12 cellular contexts compared by ENCODE assay signal in the genomic region with DNA sequence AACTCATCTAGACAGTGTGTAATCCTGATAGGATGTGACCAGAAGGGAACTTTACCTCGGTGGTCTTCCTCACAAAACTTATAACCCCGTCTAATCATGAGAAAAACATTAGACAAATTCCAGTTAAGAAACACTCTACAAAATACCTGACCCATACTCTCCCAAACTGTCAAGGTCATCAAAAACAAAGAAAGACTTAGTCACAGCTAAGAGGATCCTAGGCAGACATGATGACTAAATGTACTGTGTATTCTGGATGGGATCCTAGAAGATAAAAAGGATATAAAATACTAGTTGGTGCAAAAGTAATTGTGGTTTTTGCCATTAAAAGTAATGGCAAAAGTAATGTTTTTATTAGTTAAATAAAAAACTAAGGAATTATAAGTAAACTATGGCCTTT.
DNase-seq lines count a peak whose midpoint lies in the region; ATAC-seq, FAIRE-seq and TF ChIP-seq lines count a peak whose summit lies in the region.
"Had no signal": no experiment of that assay in that cellular context is flagged by ENCODE, and none has a peak within 500 bp of the region (broad histone marks: within the 10 kb centered on the region; RNA-seq: fewer than 3 reads in every experiment).

No MANE protein-coding gene starts in this region.

- H3K56ac ChIP-seq in IMR-90 (ENCODE audit: extremely low read depth, insufficient read depth, low read length) = no peak overlapping the region

- BruUV-seq in IMR-90 (replicated peaks; lab: Mats Ljungman, UMichigan) = no TSS peak

- H2AFZ ChIP-seq in IMR-90 (replicated peaks; ENCODE audit: low read length, poor library complexity) (no peak overlapping the region), mesenchymal stem cell (ENCODE audit: low read depth, low read length) (no peak overlapping the region)

- H3K9ac ChIP-seq in IMR-90 (ENCODE audit: low read depth, low read length) = no peak overlapping the region
- no peak overlapping the region for H3K9ac ChIP-seq in mesenchymal stem cell (ENCODE audit: low read length)

- H2BK12ac ChIP-seq in mesenchymal stem cell (ENCODE audit: low read length in 2 of 2) = no peak overlapping the region

- H3K79me1 ChIP-seq in IMR-90 (ENCODE audit: low read depth in 1 of 2, low read length in 2 of 2) (no peaks in the 10 kb centered on the region), mesenchymal stem cell (replicated peaks; ENCODE audit: low read length, poor library complexity, severe bottlenecking) (no peaks in the 10 kb centered on the region)

- no peaks in the 10 kb centered on the region for H4K20me1 ChIP-seq in IMR-90 (ENCODE audit: insufficient read depth, low read length)

- no peak for TF ChIP-seq CTCF in IMR-90 (conservative IDR thresholded peaks at IDR 0.05; ENCODE audit: low read depth, low read length)
- TF ChIP-seq CTCF in epithelial cell of esophagus (IDR thresholded peaks at IDR 0.05; ENCODE audit: insufficient read depth, low read depth, low read length, missing control alignments) = no peak

- H3K4me3 ChIP-seq in IMR-90 (ENCODE audit: insufficient read depth, low read depth, low read length) (no peak overlapping the region), epithelial cell of esophagus (ENCODE audit: low read length) (no peak overlapping the region), mesenchymal stem cell (ENCODE audit: insufficient read depth in 1 of 2, low read depth in 1 of 2, low read length in 2 of 2) (no peak overlapping the region)
- H3K4me3 ChIP-seq: HAP-1 had no signal

- H4K91ac ChIP-seq in IMR-90 (ENCODE audit: insufficient read depth, low read depth, low read length) (no peak overlapping the region), mesenchymal stem cell (ENCODE audit: low read length) (no peak overlapping the region)

- no CpG with 5 or more reads among the region's 2 CpGs for WGBS in IMR-90 (ENCODE audit: extremely low coverage in 2 of 2, insufficient read length in 1 of 2), 2 experiments
- WGBS in mesenchymal stem cell = 66% methylated on average over 2 of the region's 2 CpGs

- H4K5ac ChIP-seq in IMR-90 (ENCODE audit: low read depth, low read length) = no peak overlapping the region

- no peak overlapping the region for H2BK15ac ChIP-seq in IMR-90 (ENCODE audit: low read depth, low read length)
- no peak overlapping the region for H2BK15ac ChIP-seq in mesenchymal stem cell (ENCODE audit: low read depth, poor library complexity, severe bottlenecking)

- ATAC-seq in IMR-90 (ENCODE audit: low read depth) (no peak), HG03432 (IDR thresholded peaks at IDR 0.05; ENCODE audit: unreplicated experiment) (no peak), HG03139 (IDR thresholded peaks at IDR 0.05; ENCODE audit: unreplicated experiment) (no peak)
- ATAC-seq: CD8-positive, alpha-beta T cell had no signal

- H3K18ac ChIP-seq in IMR-90 (ENCODE audit: low read depth, low read length) = no peak overlapping the region
- no peak overlapping the region for H3K18ac ChIP-seq in mesenchymal stem cell (ENCODE audit: low read depth in 1 of 2, low read length in 2 of 2)

- no peak overlapping the region for H2BK20ac ChIP-seq in IMR-90 (ENCODE audit: low read depth, low read length)

- H3K23ac ChIP-seq in IMR-90 (ENCODE audit: low read depth, low read length) = no peak overlapping the region
- no peak overlapping the region for H3K23ac ChIP-seq in mesenchymal stem cell (ENCODE audit: low read length in 2 of 2)

- in situ Hi-C loops in IMR-90 (cut with MboI; ENCODE audit: low sequenced_read_pairs) = loop anchor here (25.0 kb wide), 1 partner anchor 1024 kb away; no protein-coding TSS in a partner anchor

- CTCF ChIA-PET in IMR-90 (lab: Yijun Ruan, JAX) = interaction anchor here (0.6 kb wide), 1 partner anchor 706 kb away, joined by 3 read pairs; no protein-coding TSS in a partner anchor

- H3K14ac ChIP-seq in IMR-90 (replicated peaks; ENCODE audit: low read depth, low read length) (no peak overlapping the region), mesenchymal stem cell (ENCODE audit: low read length in 2 of 2) (no peak overlapping the region)

- H4K8ac ChIP-seq in IMR-90 (ENCODE audit: low read depth in 2 of 2, low read length in 2 of 2) = no peak overlapping the region
- no peak overlapping the region for H4K8ac ChIP-seq in mesenchymal stem cell (ENCODE audit: low read length)

- H3K4ac ChIP-seq in IMR-90 (ENCODE audit: low read depth, low read length) = no peak overlapping the region
- H3K4ac ChIP-seq in mesenchymal stem cell (ENCODE audit: low read depth in 1 of 2, low read length in 2 of 2) = no peak overlapping the region

- POLR2A ChIA-PET in IMR-90 (lab: Charles Lee; ENCODE audit: unreplicated experiment) = no interaction called here

- H3K27me3 ChIP-seq in IMR-90 (ENCODE audit: control insufficient read depth, insufficient read depth, low read length) = no peaks in the 10 kb centered on the region
- H3K27me3 ChIP-seq in mesenchymal stem cell (ENCODE audit: control insufficient read depth in 1 of 2, insufficient read depth in 1 of 2, low read length in 2 of 2) = no peaks in the 10 kb centered on the region

- H2AK9ac ChIP-seq in IMR-90 (replicated peaks; ENCODE audit: low read depth, low read length, poor library complexity) = no peak overlapping the region

- H2AK5ac ChIP-seq in IMR-90 (ENCODE audit: low read depth, low read length) = no peak overlapping the region
- H2AK5ac ChIP-seq in mesenchymal stem cell (ENCODE audit: low read length, severe bottlenecking) = no peak overlapping the region

- FAIRE-seq in frontal cortex (lab: Jason Lieb, UNC) = no peak

- no peaks in the 10 kb centered on the region for H3K9me1 ChIP-seq in IMR-90 (ENCODE audit: insufficient read depth, low read length)

- H3K27ac ChIP-seq in IMR-90 (ENCODE audit: insufficient read depth, low read length) (no peak overlapping the region), mesenchymal stem cell (ENCODE audit: low read length, poor library complexity, severe bottlenecking) (peak overlapping the region; percentile 36)

- no peaks in the 10 kb centered on the region for H3K4me1 ChIP-seq in IMR-90 (ENCODE audit: control insufficient read depth, insufficient read depth, low read length)
- no peaks in the 10 kb centered on the region for H3K4me1 ChIP-seq in mesenchymal stem cell (ENCODE audit: control insufficient read depth, insufficient read depth, low read depth, low read length)
- H3K4me1 ChIP-seq: HAP-1 had no signal

- dilution Hi-C loops in IMR-90 (cut with HindIII; ENCODE audit: low sequenced_read_pairs, unreplicated experiment) = no loop called here

- TF ChIP-seq POLR2A in IMR-90 (IDR thresholded peaks at IDR 0.05; ENCODE audit: low read depth, low read length) = no peak

- TF ChIP-seq RAD21 in IMR-90 (IDR thresholded peaks at IDR 0.05; ENCODE audit: low read length) = no peak

- H3K4me2 ChIP-seq in IMR-90 (ENCODE audit: low read depth, low read length) (no peak overlapping the region), mesenchymal stem cell (ENCODE audit: low read length, poor library complexity, severe bottlenecking) (no peak overlapping the region)

- H3K9me3 ChIP-seq in IMR-90 (ENCODE audit: control insufficient read depth, insufficient read depth, low read length) (peaks cover 4% of the 10 kb centered on the region; the same call in 1 of the 2 replicates), mesenchymal stem cell (ENCODE audit: control insufficient read depth, low read length) (no peaks in the 10 kb centered on the region)
- H3K9me3 ChIP-seq: HAP-1 had no signal

- H2BK120ac ChIP-seq in IMR-90 (ENCODE audit: low read depth, low read length) = no peak overlapping the region
- H2BK120ac ChIP-seq in mesenchymal stem cell (ENCODE audit: low read depth, low read length) = no peak overlapping the region

- H3K36me3 ChIP-seq in IMR-90 (ENCODE audit: control insufficient read depth, insufficient read depth, low read length) (no peaks in the 10 kb centered on the region), mesenchymal stem cell (ENCODE audit: control insufficient read depth in 1 of 2, insufficient read depth in 2 of 2, low read depth in 1 of 2, low read length in 2 of 2) (no peaks in the 10 kb centered on the region)
- H3K36me3 ChIP-seq: HAP-1 had no signal

- intact Hi-C loops in IMR-90 (cut with micrococcal nuclease) = no loop called here

- DNase-seq in IMR-90 = no peak
- DNase-seq in amniotic epithelial cell (ENCODE audit: low read depth) = peak; percentile 13
- DNase-seq in epithelial cell of esophagus (ENCODE audit: low read depth) = peak; percentile 61
- DNase-seq in mesenchymal stem cell = no peak
- no peak for DNase-seq in frontal cortex (ENCODE audit: low spot score in 2 of 2)
- no peak for DNase-seq in central memory CD4-positive, alpha-beta T cell
- DNase-seq: CD8-positive, alpha-beta T cell; NCI-H1930; NCI-H524 had no signal

- H2BK5ac ChIP-seq in IMR-90 (ENCODE audit: low read depth, low read length, poor library complexity, severe bottlenecking) (no peak overlapping the region), mesenchymal stem cell (ENCODE audit: low read depth, low read length, poor library complexity, severe bottlenecking) (no peak overlapping the region)

TF ChIP-seq in IMR-90, 13 proteins besides CTCF, POLR2A, EP300 and RAD21:
- TF ChIP-seq FOS (IDR thresholded peaks at IDR 0.05; ENCODE audit: low read depth, low read length) (no peak), MAFK (IDR thresholded peaks at IDR 0.05; ENCODE audit: low read depth, low read length) (peak; percentile 17; the same call in 1 of the 2 replicates)

Comparison
In these comparisons a context has a peak if more than half of its experiments do, and no peak if none do; other contexts are left out.
1. DNase-seq: peak in amniotic epithelial cell (single experiment) and epithelial cell of esophagus (single experiment); none in IMR-90 (single experiment), mesenchymal stem cell (single experiment), frontal cortex (0 of 2) and central memory CD4-positive, alpha-beta T cell (single experiment).